13 cellular contexts compared by ENCODE assay signal in genomic region chr20:32297439-32297838, GRCh38. TPM values are rescaled to one million over a fixed set of nuclear protein-coding genes. Genes with fewer than 3 reads are reported as not detected.
DNase-seq lines count a peak whose midpoint lies in the region; ATAC-seq, FAIRE-seq and TF ChIP-seq lines count a peak whose summit lies in the region.
"Had no signal": no experiment of that assay in that cellular context is flagged by ENCODE, and none has a peak within 500 bp of the region (broad histone marks: within the 10 kb centered on the region; RNA-seq: fewer than 3 reads in every experiment).

No MANE protein-coding gene starts in this region.

- no peak for FAIRE-seq in HepG2 (lab: Jason Lieb, UNC)
- FAIRE-seq: A549, H54 had no signal

- peaks cover 2% of the 10 kb centered on the region for H3K36me3 Mint-ChIP-seq in activated naive CD8-positive, alpha-beta T cell
- peaks cover 41% of the 10 kb centered on the region for H3K36me3 Mint-ChIP-seq in activated naive CD8-positive, alpha-beta T cell treated with anti-CD3 and anti-CD28 coated beads, Interleukin-2, amount 50 U/mL, for 24 hours (ENCODE audit: low read depth)
- peaks cover 29% of the 10 kb centered on the region for H3K36me3 Mint-ChIP-seq in activated CD8-positive, alpha-beta T cell treated with anti-CD3 and anti-CD28 coated beads for 36 hours (ENCODE audit: low read depth)

- H4K20me1 ChIP-seq in HepG2 (ENCODE audit: insufficient read depth, low read length) = no peaks in the 10 kb centered on the region

- no peak overlapping the region for H3K9ac ChIP-seq in HepG2 (ENCODE audit: insufficient read depth, low read depth, low read length)
- H3K9ac ChIP-seq: GM23248 had no signal

- TF ChIP-seq RAD21 in HepG2 (CRISPR knock-in tag; IDR thresholded peaks at IDR 0.05) = no peak

- intact Hi-C loops in Panc1 (cut with micrococcal nuclease; ENCODE audit: unreplicated experiment) (no loop called here), HepG2 (cut with micrococcal nuclease; ENCODE audit: unreplicated experiment) (no loop called here)
- intact Hi-C loops in activated CD8-positive, alpha-beta T cell treated with anti-CD3 and anti-CD28 coated beads for 36 hours (cut with micrococcal nuclease) = no loop called here

- no peak overlapping the region for H3K4me2 ChIP-seq in HepG2 (ENCODE audit: low read depth, low read length)
- H3K4me2 ChIP-seq: A549 had no signal

- no peak overlapping the region for H3K4me3 Mint-ChIP-seq in activated naive CD8-positive, alpha-beta T cell
- H3K4me3 Mint-ChIP-seq in activated naive CD8-positive, alpha-beta T cell treated with anti-CD3 and anti-CD28 coated beads, Interleukin-2, amount 50 U/mL, for 24 hours = no peak overlapping the region
- H3K4me3 Mint-ChIP-seq in activated CD8-positive, alpha-beta T cell treated with anti-CD3 and anti-CD28 coated beads for 36 hours = no peak overlapping the region

- TF ChIP-seq CTCF in Panc1 (IDR thresholded peaks at IDR 0.05) (no peak), HepG2 (CRISPR knock-in tag; IDR thresholded peaks at IDR 0.05) (no peak)
- no peak for TF ChIP-seq CTCF in activated CD8-positive, alpha-beta T cell treated with anti-CD3 and anti-CD28 coated beads for 36 hours (IDR thresholded peaks at IDR 0.05)

- WGBS in HepG2 (ENCODE audit: low lambda C conversion rate) = 97% methylated on average over 4 of the region's 4 CpGs

- in situ Hi-C loops in Panc1 (cut with HindIII; ENCODE audit: low pct_unique_long_range_greater_than_20kb, low sequenced_read_pairs) (no loop called here), HepG2 (cut with HindIII; ENCODE audit: extremely low pct_ligation_motif_present, low pct_unique_long_range_greater_than_20kb) (no loop called here)

- CTCF ChIA-PET in Panc1 (lab: Charles Lee) (interaction anchor here (0.7 kb wide), 1 partner anchor 186 kb away, joined by 5 read pairs; no protein-coding TSS in a partner anchor), HepG2 (lab: Yijun Ruan, JAX; ENCODE audit: low intra/inter-chr PET ratio, low total read pairs) (no interaction called here)
- CTCF ChIA-PET in activated CD8-positive, alpha-beta T cell treated with anti-CD3 and anti-CD28 coated beads for 36 hours (lab: Charles Lee) = no interaction called here

- H3K4me1 ChIP-seq in Panc1 (ENCODE audit: control insufficient read depth, insufficient read depth, low read length) (0 out of 2 replicates have a peak, but pooled peaks cover 3% of the 10 kb centered on the region), HepG2 (ENCODE audit: insufficient read depth, low read length) (peaks cover 71% of the 10 kb centered on the region)
- H3K4me1 ChIP-seq: A549 had no signal

- H3K36me3 ChIP-seq in Panc1 (ENCODE audit: control insufficient read depth, insufficient read depth, low read length) (no peaks in the 10 kb centered on the region), HepG2 (replicated peaks in 1 of 2; ENCODE audit: control insufficient read depth in 1 of 2, insufficient read depth in 2 of 2, low read length in 2 of 2) (no peaks in the 10 kb centered on the region)

- peak overlapping the region; percentile 22 for H3K27ac Mint-ChIP-seq in activated naive CD8-positive, alpha-beta T cell
- no peak overlapping the region for H3K27ac Mint-ChIP-seq in activated naive CD8-positive, alpha-beta T cell treated with anti-CD3 and anti-CD28 coated beads, Interleukin-2, amount 50 U/mL, for 24 hours
- H3K27ac Mint-ChIP-seq in activated CD8-positive, alpha-beta T cell treated with anti-CD3 and anti-CD28 coated beads for 36 hours = no peak overlapping the region

- TF ChIP-seq EP300 in HepG2 (IDR thresholded peaks at IDR 0.05; ENCODE audit: low read depth in 2 of 2, low read length in 2 of 2) (no peak), HepG2 (CRISPR knock-in tag; IDR thresholded peaks at IDR 0.05; ENCODE audit: borderline replicate concordance) (no peak)

- H3K27me3 ChIP-seq in Panc1 (ENCODE audit: control insufficient read depth, insufficient read depth, low read length) = no peaks in the 10 kb centered on the region
- no peaks in the 10 kb centered on the region for H3K27me3 ChIP-seq in HepG2 (ENCODE audit: control insufficient read depth in 1 of 2, insufficient read depth in 2 of 2, low read length in 2 of 2)

- no peaks in the 10 kb centered on the region for H3K9me3 ChIP-seq in Panc1 (ENCODE audit: control insufficient read depth, insufficient read depth, low read depth, low read length)
- H3K9me3 ChIP-seq in HepG2 (ENCODE audit: low read length) = no peaks in the 10 kb centered on the region
- H3K9me3 ChIP-seq: A549 had no signal

- H3K9me3 Mint-ChIP-seq in activated naive CD8-positive, alpha-beta T cell (ENCODE audit: low read depth) = no peaks in the 10 kb centered on the region
- no peaks in the 10 kb centered on the region for H3K9me3 Mint-ChIP-seq in activated naive CD8-positive, alpha-beta T cell treated with anti-CD3 and anti-CD28 coated beads, Interleukin-2, amount 50 U/mL, for 24 hours
- no peaks in the 10 kb centered on the region for H3K9me3 Mint-ChIP-seq in activated CD8-positive, alpha-beta T cell treated with anti-CD3 and anti-CD28 coated beads for 36 hours

- POLR2A ChIA-PET in Panc1 (lab: Charles Lee) (no interaction called here), HepG2 (lab: Yijun Ruan, JAX) (interaction anchor here (1.6 to 1.7 kb wide), 2 partner anchors 7 to 21 kb away, joined by 4 to 15 read pairs; no protein-coding TSS in a partner anchor)
- POLR2A ChIA-PET in activated CD8-positive, alpha-beta T cell treated with anti-CD3 and anti-CD28 coated beads for 36 hours (lab: Charles Lee) = interaction anchor here (1.3 kb wide), 1 partner anchor 13 kb away, joined by 6 read pairs; no protein-coding TSS in a partner anchor

- no peaks in the 10 kb centered on the region for H3K27me3 Mint-ChIP-seq in activated naive CD8-positive, alpha-beta T cell
- no peaks in the 10 kb centered on the region for H3K27me3 Mint-ChIP-seq in activated naive CD8-positive, alpha-beta T cell treated with anti-CD3 and anti-CD28 coated beads, Interleukin-2, amount 50 U/mL, for 24 hours
- H3K27me3 Mint-ChIP-seq in activated CD8-positive, alpha-beta T cell treated with anti-CD3 and anti-CD28 coated beads for 36 hours = no peaks in the 10 kb centered on the region

- no peak for DNase-seq in activated naive CD8-positive, alpha-beta T cell treated with anti-CD3 and anti-CD28 coated beads, Interleukin-2, amount 50 U/mL, for 24 hours
- DNase-seq in Panc1 (ENCODE audit: low read depth, low spot score) (no peak), HepG2 (ENCODE audit: low spot score) (no peak)
- DNase-seq in activated CD8-positive, alpha-beta T cell treated with anti-CD3 and anti-CD28 coated beads for 36 hours = no peak
- DNase-seq: DMS53, GF-D8, GM23248 had no signal

- H3K4me3 ChIP-seq in Panc1 (ENCODE audit: low read depth in 2 of 2, low read length in 2 of 2) = no peak overlapping the region
- H3K4me3 ChIP-seq in HepG2 (replicated peaks in 1 of 3; ENCODE audit: insufficient read depth in 1 of 3, low read depth in 2 of 3, low read length in 3 of 3) = no peak overlapping the region
- H3K4me3 ChIP-seq: A549, GM23248 had no signal

- no peak for ATAC-seq in activated naive CD8-positive, alpha-beta T cell treated with anti-CD3 and anti-CD28 coated beads, Interleukin-2, amount 50 U/mL, for 24 hours
- no peak for ATAC-seq in Panc1
- ATAC-seq in HepG2 = no peak
- no peak for ATAC-seq in activated CD8-positive, alpha-beta T cell treated with anti-CD3 and anti-CD28 coated beads for 36 hours
- no peak for ATAC-seq in HG02938 (IDR thresholded peaks at IDR 0.05; ENCODE audit: unreplicated experiment)
- ATAC-seq in HG02763 (IDR thresholded peaks at IDR 0.05; ENCODE audit: unreplicated experiment) = no peak
- ATAC-seq: A549, HCT116 had no signal

- BruUV-seq in Panc1 (replicated peaks; lab: Mats Ljungman, UMichigan) = TSS peak; percentile 11
- BruUV-seq in HepG2 (replicated peaks; lab: Mats Ljungman, UMichigan) = no TSS peak

- peaks cover 26% of the 10 kb centered on the region for H3K4me1 Mint-ChIP-seq in activated naive CD8-positive, alpha-beta T cell (ENCODE audit: low read depth)
- peaks cover 71% of the 10 kb centered on the region for H3K4me1 Mint-ChIP-seq in activated naive CD8-positive, alpha-beta T cell treated with anti-CD3 and anti-CD28 coated beads, Interleukin-2, amount 50 U/mL, for 24 hours
- peaks cover 48% of the 10 kb centered on the region for H3K4me1 Mint-ChIP-seq in activated CD8-positive, alpha-beta T cell treated with anti-CD3 and anti-CD28 coated beads for 36 hours (ENCODE audit: low read depth)

- H3K79me2 ChIP-seq in HepG2 (ENCODE audit: insufficient read depth, low read length) = peaks cover 24% of the 10 kb centered on the region

- H3K27ac ChIP-seq in Panc1 (ENCODE audit: low read length) = no peak overlapping the region
- H3K27ac ChIP-seq in HepG2 (ENCODE audit: extremely low read length, insufficient read depth, low read length) = peak overlapping the region; percentile 6
- H3K27ac ChIP-seq: A549, GM23248 had no signal

- no peak overlapping the region for H2AFZ ChIP-seq in HepG2 (ENCODE audit: low read length)
- H2AFZ ChIP-seq: GM23248 had no signal

- TF ChIP-seq POLR2A in HepG2 (IDR thresholded peaks at IDR 0.05; ENCODE audit: insufficient read depth in 1 of 2, low read depth in 2 of 2, low read length in 2 of 2) = no peak

RNA-seq across cellular contexts. Expression of gene KIF3B, which starts 20.0 kb away (rescaled TPM):
- total RNA-seq in Panc1 (2021; ENCODE audit: unreplicated experiment) = 67.8 TPM
- 46.6 TPM for polyA plus RNA-seq in Panc1 (2012; ENCODE audit: insufficient read length)
- total RNA-seq in HepG2 (2016; rRNA removed; fragmentation: Illumina TruSeq; extraction: Trizol) = 28.8 and 36.4 TPM in 2 replicates
- total RNA-seq in HepG2 (2016; cell fraction: cytosol; rRNA removed; fragmentation: Illumina TruSeq; extraction: Trizol; ENCODE audit: low read depth) = 3.9 and 4.3 TPM in 2 replicates
- 28.4 and 33.3 TPM in 2 replicates for total RNA-seq in HepG2 (2016; cell fraction: insoluble cytoplasmic fraction; rRNA removed; fragmentation: Illumina TruSeq; extraction: Trizol)
- total RNA-seq in HepG2 (2016; cell fraction: membrane; rRNA removed; fragmentation: Illumina TruSeq; extraction: Trizol) = 16.8 and 18.5 TPM in 2 replicates
- 18.0 and 21.3 TPM in 2 replicates for total RNA-seq in HepG2 (2016; cell fraction: nucleus; rRNA removed; fragmentation: Illumina TruSeq; extraction: Trizol)
- 20.2 and 23.6 TPM in 2 replicates for polyA plus RNA-seq in HepG2 (2011; rRNA removed)
- polyA plus RNA-seq in HepG2 (2011; cell fraction: cytosol; rRNA removed) = 18.0 and 24.2 TPM in 2 replicates
- polyA plus RNA-seq in HepG2 (2011; cell fraction: nucleus; rRNA removed) = 7.7 and 10.1 TPM in 2 replicates
- 17.4 and 18.3 TPM in 2 replicates for polyA plus RNA-seq in HepG2 (2012)
- polyA plus RNA-seq in HepG2 (2016; cell fraction: cytosol; fragmentation: Illumina TruSeq; extraction: Trizol; ENCODE audit: low read depth) = 1.1 and 1.5 TPM in 2 replicates
- 28.7 and 29.5 TPM in 2 replicates for polyA plus RNA-seq in HepG2 (2016; cell fraction: insoluble cytoplasmic fraction; fragmentation: Illumina TruSeq; extraction: Trizol; ENCODE audit: low read depth)
- 7.8 and 8.4 TPM in 2 replicates for polyA plus RNA-seq in HepG2 (2016; cell fraction: membrane; fragmentation: Illumina TruSeq; extraction: Trizol; ENCODE audit: low read depth)
- 21.9 and 25.1 TPM in 2 replicates for polyA plus RNA-seq in HepG2 (2016; cell fraction: nucleus; fragmentation: Illumina TruSeq; extraction: Trizol; ENCODE audit: insufficient read depth, low read depth)
- polyA minus RNA-seq in HepG2 (2011; rRNA and poly(A)+ RNA removed; ENCODE audit: low replicate concordance) = 27.4 and 31.9 TPM in 2 replicates
- polyA minus RNA-seq in HepG2 (2011; cell fraction: cytosol; rRNA and poly(A)+ RNA removed) = 17.6 and 21.7 TPM in 2 replicates
- 11.7 and 17.7 TPM in 2 replicates for polyA minus RNA-seq in HepG2 (2011; cell fraction: nucleus; rRNA and poly(A)+ RNA removed)
- 10 to 100 TPM; 25.4 to 25.7 TPM for total RNA-seq in activated CD8-positive, alpha-beta T cell treated with anti-CD3 and anti-CD28 coated beads for 36 hours
